Comparison of ENCODE assay signal across 8 cellular contexts in genomic region chr6:87929843-87930288, GRCh38.
DNase-seq lines count a peak whose midpoint lies in the region; ATAC-seq and TF ChIP-seq lines count a peak whose summit lies in the region.

No MANE protein-coding gene starts in this region.

- H3K27ac ChIP-seq in C4-2B: no peak overlapping the region

- DNase-seq in GM19238 (ENCODE audit: insufficient read length, low spot score) (peak; percentile 59), NCI-H345 (lab: John Stamatoyannopoulos, UW) (peak; percentile 84), chondrocyte (ENCODE audit: low spot score) (no peak), left kidney (ENCODE audit: low read depth, low spot score) (peak; percentile 94)
- DNase-seq in stimulated activated CD4-positive, alpha-beta T cell treated with anti-CD3 and anti-CD28 coated beads, Interleukin-4, amount 100 ng/mL, for 1 hour: peak; percentile 50

- H3K4me1 Mint-ChIP-seq in chondrocyte (ENCODE audit: low read depth): peaks cover 7% of the 10 kb centered on the region

- peak; percentile 56 for TF ChIP-seq CTCF in C4-2B (conservative IDR thresholded peaks at IDR 0.05)
- TF ChIP-seq CTCF in chondrocyte (IDR thresholded peaks at IDR 0.05): peak; percentile 89

- peak; percentile 66 for ATAC-seq in HG03280 (IDR thresholded peaks at IDR 0.05; ENCODE audit: unreplicated experiment)
- peak; percentile 55 to 71 for ATAC-seq in activated CD4-positive, CD25-positive, alpha-beta regulatory T cell treated with anti-CD3 and anti-CD28 coated beads, Interleukin-2, amount 50 U/mL, for 24 hours

- no peaks in the 10 kb centered on the region for H3K9me3 Mint-ChIP-seq in chondrocyte (ENCODE audit: low read depth)

- H3K36me3 Mint-ChIP-seq in chondrocyte (ENCODE audit: low read depth): no peaks in the 10 kb centered on the region

- no peak overlapping the region for H3K4me3 Mint-ChIP-seq in chondrocyte (ENCODE audit: unreplicated experiment)

- H3K27me3 Mint-ChIP-seq in chondrocyte (ENCODE audit: low read depth): peaks cover 19% of the 10 kb centered on the region

- H3K27ac Mint-ChIP-seq in chondrocyte (ENCODE audit: unreplicated experiment): no peak overlapping the region
